20 cellular contexts compared by ENCODE assay signal in genomic region chr1:36561365-36561731, GRCh38.
"Had no signal": no experiment of that assay in that cellular context is flagged by ENCODE, and none has a peak within 500 bp of the region (broad histone marks: within the 10 kb centered on the region; RNA-seq: fewer than 3 reads in every experiment).

No MANE protein-coding gene starts in this region.

- DNase-seq: activated B cell treated with CpG ODN at 0.5 μM for 24 hours; activated CD4-positive, alpha-beta T cell treated with anti-CD3 and anti-CD28 coated beads for 36 hours; activated CD4-positive, alpha-beta T cell treated with anti-CD3 and anti-CD28 coated beads, Interleukin-2, amount 50 U/mL, for 4 hours; activated gamma-delta T cell; activated naive CD4-positive, alpha-beta T cell treated with anti-CD3 and anti-CD28 coated beads, Interleukin-2, amount 50 U/mL, for 16 hours; activated T-cell treated with anti-CD3 and anti-CD28 coated beads, Interleukin-2, amount 50 U/mL, for 48 hours; brain microvascular endothelial cell; caudate nucleus; effector CD8-positive, alpha-beta T cell; foreskin keratinocyte; hippocampal formation; left ventricle myocardium superior; mammary epithelial cell; midbrain; natural killer cell; stimulated activated CD4-positive, alpha-beta T cell treated with anti-CD3 and anti-CD28 coated beads, Interleukin-4, amount 100 ng/mL, for 24 hours; stimulated activated naive CD4-positive, alpha-beta T cell treated with Interleukin-2 at 50 U/mL for 16 hours; T-helper 9 cell had no signal

- H3K27ac ChIP-seq: ascending aorta, brain microvascular endothelial cell, foreskin keratinocyte, prostate gland had no signal

- H3K36me3 ChIP-seq: ascending aorta, brain microvascular endothelial cell, prostate gland had no signal

- ATAC-seq: activated CD4-positive, alpha-beta T cell treated with anti-CD3 and anti-CD28 coated beads for 36 hours; foreskin keratinocyte; left ventricle myocardium superior; natural killer cell had no signal

- H3K27me3 ChIP-seq: ascending aorta, brain microvascular endothelial cell, foreskin keratinocyte had no signal

- H3K9me3 ChIP-seq: ascending aorta, prostate gland had no signal

- H3K4me3 ChIP-seq: ascending aorta, prostate gland had no signal

- H3K4me1 ChIP-seq: ascending aorta, foreskin keratinocyte, prostate gland had no signal
